ENCODE assay signal across 8 cellular contexts in the genomic region with DNA sequence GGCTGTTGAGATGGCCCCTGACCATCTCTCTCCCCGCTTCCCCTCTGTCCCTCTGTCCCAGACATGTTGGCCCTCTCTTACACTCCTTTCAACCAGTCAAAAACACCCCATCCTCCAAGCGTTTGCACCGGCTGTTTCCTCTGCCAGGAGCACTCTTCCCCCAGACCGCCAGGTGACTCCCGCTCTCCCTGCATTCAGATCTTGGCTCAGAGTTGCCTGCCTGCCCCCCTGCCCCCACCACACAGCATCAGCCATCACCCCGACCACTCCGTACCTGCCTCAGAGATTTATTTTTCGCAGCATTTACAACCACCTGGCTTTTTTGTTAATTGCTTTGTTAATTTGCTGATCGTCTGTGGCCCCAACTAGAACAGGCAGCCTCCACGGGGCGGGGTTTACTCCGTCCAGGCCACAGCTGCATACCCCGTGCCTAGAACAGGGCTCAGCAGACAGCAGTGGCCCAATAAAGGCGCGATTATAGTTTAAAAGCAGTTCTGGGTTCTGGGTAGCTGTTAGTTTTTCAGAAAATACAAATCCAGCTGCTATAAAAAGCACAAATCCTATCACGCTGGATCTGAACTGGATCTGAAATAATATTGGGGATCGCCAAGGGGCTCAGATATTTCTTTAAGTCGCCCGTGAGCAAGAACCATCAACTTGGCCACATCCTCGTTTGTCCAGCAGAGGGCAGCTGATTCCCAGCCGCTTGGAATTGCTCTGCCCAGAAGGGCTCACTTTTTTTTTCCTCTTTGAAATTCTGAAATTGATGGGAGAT.
DNase-seq lines count a peak whose midpoint lies in the region; ATAC-seq and FAIRE-seq lines count a peak whose summit lies in the region.

No MANE protein-coding gene starts in this region.

- H3K27ac Mint-ChIP-seq in activated T-cell treated with anti-CD3 and anti-CD28 coated beads, Interleukin-2, amount 50 U/mL, for 72 hours: no peak overlapping the region

- intact Hi-C loops in posterior cingulate gyrus (cut with DNase I): loop anchor here (1.0 to 10.0 kb wide), 2 partner anchors 272 to 448 kb away; no protein-coding TSS in a partner anchor

- H3K4me1 Mint-ChIP-seq in activated T-cell treated with anti-CD3 and anti-CD28 coated beads, Interleukin-2, amount 50 U/mL, for 72 hours (ENCODE audit: low read depth): no peaks in the 10 kb centered on the region

- H3K4me3 Mint-ChIP-seq in activated T-cell treated with anti-CD3 and anti-CD28 coated beads, Interleukin-2, amount 50 U/mL, for 72 hours: no peak overlapping the region

- no peak for ATAC-seq in activated T-cell treated with anti-CD3 and anti-CD28 coated beads, Interleukin-2, amount 50 U/mL, for 72 hours (replicated peaks in 1 of 2)
- ATAC-seq in HG03457 (IDR thresholded peaks at IDR 0.05; ENCODE audit: unreplicated experiment): no peak

- peak; percentile 82 for FAIRE-seq in GM19239 (lab: Jason Lieb, UNC)

- no peaks in the 10 kb centered on the region for H3K36me3 Mint-ChIP-seq in activated T-cell treated with anti-CD3 and anti-CD28 coated beads, Interleukin-2, amount 50 U/mL, for 72 hours (ENCODE audit: insufficient read depth in 2 of 2)

- peaks cover 28% of the 10 kb centered on the region for H3K27me3 Mint-ChIP-seq in activated T-cell treated with anti-CD3 and anti-CD28 coated beads, Interleukin-2, amount 50 U/mL, for 72 hours (ENCODE audit: low read depth)

- H3K9me3 Mint-ChIP-seq in activated T-cell treated with anti-CD3 and anti-CD28 coated beads, Interleukin-2, amount 50 U/mL, for 72 hours: no peaks in the 10 kb centered on the region

- DNase-seq in AG08395 (ENCODE audit: low spot score) (peak; percentile 79), GM19239 (ENCODE audit: insufficient read length, low spot score) (peak; percentile 65), NCI-H748 (lab: John Stamatoyannopoulos, UW; ENCODE audit: unreplicated experiment) (peak; percentile 23), glomerular visceral epithelial cell (ENCODE audit: extremely low spot score) (peak; percentile 45), posterior cingulate gyrus (peak in 9 of 10 donors; percentile 52 to 95 (median 74)), NCI-H2029 (lab: John Stamatoyannopoulos, UW) (no peak)
- peak; percentile 32 to 35 for DNase-seq in activated T-cell treated with anti-CD3 and anti-CD28 coated beads, Interleukin-2, amount 50 U/mL, for 72 hours
